In the genomic region with DNA sequence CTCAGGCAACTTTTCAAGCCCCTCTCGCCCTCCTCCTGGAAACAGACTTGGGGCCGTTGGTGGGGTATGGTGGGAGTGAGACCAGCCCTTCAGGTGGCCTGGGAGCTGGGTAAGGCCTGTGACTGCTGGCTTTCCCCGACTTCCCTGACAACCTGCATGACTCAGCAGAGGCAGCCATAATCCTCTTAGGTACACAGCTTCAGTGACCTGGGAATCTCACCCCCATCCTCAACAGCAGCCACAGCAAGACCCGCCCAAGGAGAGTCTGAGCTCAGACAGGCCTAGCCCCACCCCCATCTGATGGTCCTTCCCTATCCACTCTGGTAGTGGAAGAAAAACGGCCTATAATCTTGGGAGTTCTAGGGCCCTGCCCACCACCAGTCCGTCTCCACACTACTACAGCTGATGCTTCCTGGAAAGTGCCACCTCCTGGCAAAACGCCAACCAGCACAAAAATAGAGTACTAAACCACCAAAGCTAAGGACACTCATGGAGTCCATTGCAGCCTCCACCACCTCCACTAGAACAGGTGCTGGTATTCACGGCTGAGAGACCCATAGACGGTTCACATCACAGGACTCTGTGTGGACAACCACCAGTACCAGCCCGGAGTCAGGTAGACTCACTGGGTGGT, we compare ENCODE assay signal across 2 cellular contexts.
A peak's percentile ranks its signal among the peaks of the same experiment; 100 is the strongest.
TF ChIP-seq lines count a peak whose summit lies in the region.

No MANE protein-coding gene starts in this region.

TF ChIP-seq in IMR-90, 13 proteins besides CTCF, POLR2A, EP300 and RAD21:
- TF ChIP-seq, protein P1, sequence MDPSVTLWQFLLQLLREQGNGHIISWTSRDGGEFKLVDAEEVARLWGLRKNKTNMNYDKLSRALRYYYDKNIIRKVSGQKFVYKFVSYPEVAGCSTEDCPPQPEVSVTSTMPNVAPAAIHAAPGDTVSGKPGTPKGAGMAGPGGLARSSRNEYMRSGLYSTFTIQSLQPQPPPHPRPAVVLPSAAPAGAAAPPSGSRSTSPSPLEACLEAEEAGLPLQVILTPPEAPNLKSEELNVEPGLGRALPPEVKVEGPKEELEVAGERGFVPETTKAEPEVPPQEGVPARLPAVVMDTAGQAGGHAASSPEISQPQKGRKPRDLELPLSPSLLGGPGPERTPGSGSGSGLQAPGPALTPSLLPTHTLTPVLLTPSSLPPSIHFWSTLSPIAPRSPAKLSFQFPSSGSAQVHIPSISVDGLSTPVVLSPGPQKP (IDR thresholded peaks at IDR 0.05; ENCODE audit: borderline replicate concordance, low read depth, low read length) = no peak
- TF ChIP-seq SMC3 (IDR thresholded peaks at IDR 0.05; ENCODE audit: low read depth, low read length) = no peak
- TF ChIP-seq, protein P2, sequence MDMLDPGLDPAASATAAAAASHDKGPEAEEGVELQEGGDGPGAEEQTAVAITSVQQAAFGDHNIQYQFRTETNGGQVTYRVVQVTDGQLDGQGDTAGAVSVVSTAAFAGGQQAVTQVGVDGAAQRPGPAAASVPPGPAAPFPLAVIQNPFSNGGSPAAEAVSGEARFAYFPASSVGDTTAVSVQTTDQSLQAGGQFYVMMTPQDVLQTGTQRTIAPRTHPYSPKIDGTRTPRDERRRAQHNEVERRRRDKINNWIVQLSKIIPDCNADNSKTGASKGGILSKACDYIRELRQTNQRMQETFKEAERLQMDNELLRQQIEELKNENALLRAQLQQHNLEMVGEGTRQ (IDR thresholded peaks at IDR 0.05; ENCODE audit: low read depth, low read length) = no peak
- TF ChIP-seq NFE2L2 (IDR thresholded peaks at IDR 0.05; ENCODE audit: low read depth, low read length) = no peak
- TF ChIP-seq MAZ (IDR thresholded peaks at IDR 0.05; ENCODE audit: borderline replicate concordance, low read depth, low read length) = no peak
- TF ChIP-seq CEBPB (IDR thresholded peaks at IDR 0.05; ENCODE audit: low read depth, low read length) = no peak
- no peak for TF ChIP-seq FOS (IDR thresholded peaks at IDR 0.05; ENCODE audit: low read depth, low read length)
- no peak for TF ChIP-seq RCOR1 (IDR thresholded peaks at IDR 0.05; ENCODE audit: insufficient replicate concordance, low read length)
- no peak for TF ChIP-seq CHD1 (IDR thresholded peaks at IDR 0.05; ENCODE audit: low read depth, low read length)
- no peak for TF ChIP-seq BHLHE40 (IDR thresholded peaks at IDR 0.05; ENCODE audit: low read depth, low read length)
- no peak for TF ChIP-seq RFX5 (IDR thresholded peaks at IDR 0.05; ENCODE audit: low read depth, low read length)
- TF ChIP-seq MAFK (IDR thresholded peaks at IDR 0.05; ENCODE audit: low read depth, low read length) = no peak
- TF ChIP-seq MXI1 (IDR thresholded peaks at IDR 0.05; ENCODE audit: borderline replicate concordance, low read depth, low read length) = no peak

TF ChIP-seq in K562, 482 proteins besides CTCF, POLR2A, EP300 and RAD21 (continues in another document):
- peak; percentile 16; the same call in 1 of the 2 replicates for TF ChIP-seq MAFG (tag; conservative IDR thresholded peaks at IDR 0.05)
- no peak for TF ChIP-seq SIRT6 (IDR thresholded peaks at IDR 0.05; ENCODE audit: low read depth, low read length)
- TF ChIP-seq KAT8 (IDR thresholded peaks at IDR 0.05; ENCODE audit: low read depth) = no peak
- peak in 1 of 3 experiments; percentile 37 for TF ChIP-seq YY1 (IDR thresholded peaks at IDR 0.05; ENCODE audit: borderline replicate concordance in 1 of 3, control insufficient read depth in 1 of 3, extremely low read depth in 1 of 3, insufficient read depth in 3 of 3, insufficient read length in 1 of 3, insufficient replicate concordance in 2 of 3, low read depth in 1 of 3, low read length in 2 of 3)
- no peak for TF ChIP-seq PCBP2 (IDR thresholded peaks at IDR 0.05; ENCODE audit: low read depth, low read length, poor library complexity, severe bottlenecking)
- no peak for TF ChIP-seq TOE1 (IDR thresholded peaks at IDR 0.05; ENCODE audit: borderline replicate concordance)
- TF ChIP-seq TOE1 (CRISPR knock-in tag; IDR thresholded peaks at IDR 0.05; ENCODE audit: borderline replicate concordance, low read depth) = no peak
- no peak for TF ChIP-seq MIER1 (IDR thresholded peaks at IDR 0.05; ENCODE audit: low read depth)
- TF ChIP-seq MAFK (IDR thresholded peaks at IDR 0.05; ENCODE audit: low read length) = no peak
- no peak for TF ChIP-seq PRPF4 (IDR thresholded peaks at IDR 0.05; ENCODE audit: insufficient read depth, low read depth, low read length, poor library complexity, severe bottlenecking)
- TF ChIP-seq, protein P3, sequence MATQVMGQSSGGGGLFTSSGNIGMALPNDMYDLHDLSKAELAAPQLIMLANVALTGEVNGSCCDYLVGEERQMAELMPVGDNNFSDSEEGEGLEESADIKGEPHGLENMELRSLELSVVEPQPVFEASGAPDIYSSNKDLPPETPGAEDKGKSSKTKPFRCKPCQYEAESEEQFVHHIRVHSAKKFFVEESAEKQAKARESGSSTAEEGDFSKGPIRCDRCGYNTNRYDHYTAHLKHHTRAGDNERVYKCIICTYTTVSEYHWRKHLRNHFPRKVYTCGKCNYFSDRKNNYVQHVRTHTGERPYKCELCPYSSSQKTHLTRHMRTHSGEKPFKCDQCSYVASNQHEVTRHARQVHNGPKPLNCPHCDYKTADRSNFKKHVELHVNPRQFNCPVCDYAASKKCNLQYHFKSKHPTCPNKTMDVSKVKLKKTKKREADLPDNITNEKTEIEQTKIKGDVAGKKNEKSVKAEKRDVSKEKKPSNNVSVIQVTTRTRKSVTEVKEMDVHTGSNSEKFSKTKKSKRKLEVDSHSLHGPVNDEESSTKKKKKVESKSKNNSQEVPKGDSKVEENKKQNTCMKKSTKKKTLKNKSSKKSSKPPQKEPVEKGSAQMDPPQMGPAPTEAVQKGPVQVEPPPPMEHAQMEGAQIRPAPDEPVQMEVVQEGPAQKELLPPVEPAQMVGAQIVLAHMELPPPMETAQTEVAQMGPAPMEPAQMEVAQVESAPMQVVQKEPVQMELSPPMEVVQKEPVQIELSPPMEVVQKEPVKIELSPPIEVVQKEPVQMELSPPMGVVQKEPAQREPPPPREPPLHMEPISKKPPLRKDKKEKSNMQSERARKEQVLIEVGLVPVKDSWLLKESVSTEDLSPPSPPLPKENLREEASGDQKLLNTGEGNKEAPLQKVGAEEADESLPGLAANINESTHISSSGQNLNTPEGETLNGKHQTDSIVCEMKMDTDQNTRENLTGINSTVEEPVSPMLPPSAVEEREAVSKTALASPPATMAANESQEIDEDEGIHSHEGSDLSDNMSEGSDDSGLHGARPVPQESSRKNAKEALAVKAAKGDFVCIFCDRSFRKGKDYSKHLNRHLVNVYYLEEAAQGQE (CRISPR knock-in tag; IDR thresholded peaks at IDR 0.05; ENCODE audit: low read depth) = no peak
- no peak for TF ChIP-seq ARNT (IDR thresholded peaks at IDR 0.05)
- peak; percentile 71 for TF ChIP-seq NFE2 (IDR thresholded peaks at IDR 0.05; ENCODE audit: low read depth)
- no peak for TF ChIP-seq RUNX1 (IDR thresholded peaks at IDR 0.05; ENCODE audit: low read depth)
- TF ChIP-seq, protein P4, sequence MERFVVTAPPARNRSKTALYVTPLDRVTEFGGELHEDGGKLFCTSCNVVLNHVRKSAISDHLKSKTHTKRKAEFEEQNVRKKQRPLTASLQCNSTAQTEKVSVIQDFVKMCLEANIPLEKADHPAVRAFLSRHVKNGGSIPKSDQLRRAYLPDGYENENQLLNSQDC (CRISPR knock-in tag; IDR thresholded peaks at IDR 0.05) = no peak
- no peak for TF ChIP-seq FOS (IDR thresholded peaks at IDR 0.05; ENCODE audit: extremely low read depth, insufficient read length)
- peak; percentile 48; the same call in 1 of the 2 replicates for TF ChIP-seq NFIX (CRISPR knock-in tag; IDR thresholded peaks at IDR 0.05; ENCODE audit: low read depth)
- TF ChIP-seq ZNF316 (IDR thresholded peaks at IDR 0.05) = 0 out of 2 replicates have a peak, but pooled peaks have one; percentile 10
- no peak for TF ChIP-seq FOXJ2 (tag; IDR thresholded peaks at IDR 0.05)
- no peak for TF ChIP-seq POLR3G (IDR thresholded peaks at IDR 0.05; ENCODE audit: extremely low read depth, insufficient read length, insufficient replicate concordance)
- TF ChIP-seq ERF (CRISPR knock-in tag; IDR thresholded peaks at IDR 0.05) = no peak
- TF ChIP-seq PPARD (CRISPR knock-in tag; IDR thresholded peaks at IDR 0.05) = no peak
- TF ChIP-seq, protein P5, sequence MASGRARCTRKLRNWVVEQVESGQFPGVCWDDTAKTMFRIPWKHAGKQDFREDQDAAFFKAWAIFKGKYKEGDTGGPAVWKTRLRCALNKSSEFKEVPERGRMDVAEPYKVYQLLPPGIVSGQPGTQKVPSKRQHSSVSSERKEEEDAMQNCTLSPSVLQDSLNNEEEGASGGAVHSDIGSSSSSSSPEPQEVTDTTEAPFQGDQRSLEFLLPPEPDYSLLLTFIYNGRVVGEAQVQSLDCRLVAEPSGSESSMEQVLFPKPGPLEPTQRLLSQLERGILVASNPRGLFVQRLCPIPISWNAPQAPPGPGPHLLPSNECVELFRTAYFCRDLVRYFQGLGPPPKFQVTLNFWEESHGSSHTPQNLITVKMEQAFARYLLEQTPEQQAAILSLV (tag; IDR thresholded peaks at IDR 0.05) = no peak
- no peak for TF ChIP-seq ZNF696 (CRISPR knock-in tag; conservative IDR thresholded peaks at IDR 0.05)
- TF ChIP-seq, protein P6, sequence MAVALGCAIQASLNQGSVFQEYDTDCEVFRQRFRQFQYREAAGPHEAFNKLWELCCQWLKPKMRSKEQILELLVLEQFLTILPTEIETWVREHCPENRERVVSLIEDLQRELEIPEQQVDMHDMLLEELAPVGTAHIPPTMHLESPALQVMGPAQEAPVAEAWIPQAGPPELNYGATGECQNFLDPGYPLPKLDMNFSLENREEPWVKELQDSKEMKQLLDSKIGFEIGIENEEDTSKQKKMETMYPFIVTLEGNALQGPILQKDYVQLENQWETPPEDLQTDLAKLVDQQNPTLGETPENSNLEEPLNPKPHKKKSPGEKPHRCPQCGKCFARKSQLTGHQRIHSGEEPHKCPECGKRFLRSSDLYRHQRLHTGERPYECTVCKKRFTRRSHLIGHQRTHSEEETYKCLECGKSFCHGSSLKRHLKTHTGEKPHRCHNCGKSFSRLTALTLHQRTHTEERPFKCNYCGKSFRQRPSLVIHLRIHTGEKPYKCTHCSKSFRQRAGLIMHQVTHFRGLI (CRISPR knock-in tag; IDR thresholded peaks at IDR 0.05) = no peak
- no peak for TF ChIP-seq HDAC6 (IDR thresholded peaks at IDR 0.05; ENCODE audit: low read depth, low read length)
- no peak for TF ChIP-seq TEAD4 (IDR thresholded peaks at IDR 0.05; ENCODE audit: low read length)
- TF ChIP-seq TEAD4 (CRISPR knock-in tag; IDR thresholded peaks at IDR 0.05; ENCODE audit: borderline replicate concordance) = no peak
- TF ChIP-seq, protein P7, sequence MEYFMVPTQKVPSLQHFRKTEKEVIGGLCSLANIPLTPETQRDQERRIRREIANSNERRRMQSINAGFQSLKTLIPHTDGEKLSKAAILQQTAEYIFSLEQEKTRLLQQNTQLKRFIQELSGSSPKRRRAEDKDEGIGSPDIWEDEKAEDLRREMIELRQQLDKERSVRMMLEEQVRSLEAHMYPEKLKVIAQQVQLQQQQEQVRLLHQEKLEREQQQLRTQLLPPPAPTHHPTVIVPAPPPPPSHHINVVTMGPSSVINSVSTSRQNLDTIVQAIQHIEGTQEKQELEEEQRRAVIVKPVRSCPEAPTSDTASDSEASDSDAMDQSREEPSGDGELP (CRISPR knock-in tag; IDR thresholded peaks at IDR 0.05; ENCODE audit: borderline replicate concordance) = no peak
- TF ChIP-seq, protein P8, sequence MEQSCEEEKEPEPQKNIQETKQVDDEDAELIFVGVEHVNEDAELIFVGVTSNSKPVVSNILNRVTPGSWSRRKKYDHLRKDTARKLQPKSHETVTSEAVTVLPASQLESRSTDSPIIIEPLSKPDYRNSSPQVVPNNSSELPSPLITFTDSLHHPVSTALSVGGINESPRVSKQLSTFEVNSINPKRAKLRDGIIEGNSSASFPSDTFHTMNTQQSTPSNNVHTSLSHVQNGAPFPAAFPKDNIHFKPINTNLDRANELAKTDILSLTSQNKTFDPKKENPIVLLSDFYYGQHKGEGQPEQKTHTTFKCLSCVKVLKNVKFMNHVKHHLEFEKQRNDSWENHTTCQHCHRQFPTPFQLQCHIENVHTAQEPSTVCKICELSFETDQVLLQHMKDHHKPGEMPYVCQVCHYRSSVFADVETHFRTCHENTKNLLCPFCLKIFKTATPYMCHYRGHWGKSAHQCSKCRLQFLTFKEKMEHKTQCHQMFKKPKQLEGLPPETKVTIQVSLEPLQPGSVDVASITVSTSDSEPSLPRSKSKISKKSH (CRISPR knock-in tag; IDR thresholded peaks at IDR 0.05) = no peak
- no peak for TF ChIP-seq KLF13 (tag; IDR thresholded peaks at IDR 0.05; ENCODE audit: borderline replicate concordance, low read depth)
